ENCODE assay signal across 1 cellular context in genomic region chr15:74445816-74446763, GRCh38.
TF ChIP-seq lines count a peak whose summit lies in the region.

No MANE protein-coding gene starts in this region.

TF ChIP-seq in HepG2, 621 proteins besides CTCF, POLR2A, EP300 and RAD21 (continues in another document):
- no peak for TF ChIP-seq ZNF672 (CRISPR knock-in tag; IDR thresholded peaks at IDR 0.05)
- TF ChIP-seq ZNF562 (CRISPR knock-in tag; IDR thresholded peaks at IDR 0.05; ENCODE audit: borderline replicate concordance) = no peak
- TF ChIP-seq PHF20 (CRISPR knock-in tag; IDR thresholded peaks at IDR 0.05) = no peak
- TF ChIP-seq ZSCAN29 (CRISPR knock-in tag; conservative IDR thresholded peaks at IDR 0.05) = no peak
- TF ChIP-seq GATAD2A (CRISPR knock-in tag; IDR thresholded peaks at IDR 0.05) = peak; percentile 74
- no peak for TF ChIP-seq CHD4 (IDR thresholded peaks at IDR 0.05; ENCODE audit: borderline replicate concordance, low read length)
- 0 out of 2 replicates have a peak, but pooled peaks have one; percentile 43 for TF ChIP-seq MIXL1 (CRISPR knock-in tag; IDR thresholded peaks at IDR 0.05)
- TF ChIP-seq PAXIP1 (CRISPR knock-in tag; conservative IDR thresholded peaks at IDR 0.05) = peak; percentile 79
- TF ChIP-seq ZFAT (CRISPR knock-in tag; conservative IDR thresholded peaks at IDR 0.05) = no peak
- 0 out of 2 replicates have a peak, but pooled peaks have one; percentile 20 for TF ChIP-seq TCF7 (IDR thresholded peaks at IDR 0.05; ENCODE audit: low read depth)
- peak; percentile 64; the same call in 1 of the 2 replicates for TF ChIP-seq RXRB (CRISPR knock-in tag; IDR thresholded peaks at IDR 0.05; ENCODE audit: borderline replicate concordance)
- no peak for TF ChIP-seq NCOA1 (CRISPR knock-in tag; IDR thresholded peaks at IDR 0.05)
- peak; percentile 62 for TF ChIP-seq RARA (CRISPR knock-in tag; IDR thresholded peaks at IDR 0.05)
- TF ChIP-seq ZNF749 (CRISPR knock-in tag; IDR thresholded peaks at IDR 0.05; ENCODE audit: borderline replicate concordance) = no peak
- TF ChIP-seq ARID5B (CRISPR knock-in tag; IDR thresholded peaks at IDR 0.05) = peak; percentile 80
- no peak for TF ChIP-seq ZNF121 (CRISPR knock-in tag; IDR thresholded peaks at IDR 0.05)
- no peak for TF ChIP-seq ZNF781 (CRISPR knock-in tag; IDR thresholded peaks at IDR 0.05; ENCODE audit: borderline replicate concordance, not compliant biosample characterization)
- 0 out of 2 replicates have a peak, but pooled peaks have one; percentile 53 for TF ChIP-seq NFIC (IDR thresholded peaks at IDR 0.05; ENCODE audit: low read length)
- peak; percentile 36; the same call in 1 of the 2 replicates for TF ChIP-seq NR2F6 (IDR thresholded peaks at IDR 0.05)
- TF ChIP-seq NR2F6 (CRISPR knock-in tag; IDR thresholded peaks at IDR 0.05) = peak; percentile 39; the same call in 1 of the 2 replicates
- TF ChIP-seq FOXA3 (CRISPR knock-in tag; IDR thresholded peaks at IDR 0.05) = peak; percentile 80
- no peak for TF ChIP-seq UBTF (CRISPR knock-in tag; IDR thresholded peaks at IDR 0.05)
- TF ChIP-seq THRA (CRISPR knock-in tag; IDR thresholded peaks at IDR 0.05; ENCODE audit: borderline replicate concordance) = 0 out of 2 replicates have a peak, but pooled peaks have one; percentile 25
- peak; percentile 79 for TF ChIP-seq HNF4A (CRISPR knock-in tag; IDR thresholded peaks at IDR 0.05)
- no peak for TF ChIP-seq ZNF776 (CRISPR knock-in tag; IDR thresholded peaks at IDR 0.05)
- TF ChIP-seq RBM39 (IDR thresholded peaks at IDR 0.05; ENCODE audit: low read depth, low read length, poor library complexity, severe bottlenecking) = no peak
- no peak for TF ChIP-seq NFRKB (IDR thresholded peaks at IDR 0.05)
- TF ChIP-seq ZNF280D (CRISPR knock-in tag; IDR thresholded peaks at IDR 0.05) = no peak
- TF ChIP-seq NCOA2 (CRISPR knock-in tag; IDR thresholded peaks at IDR 0.05) = peak; percentile 69
- peak; percentile 26; the same call in 1 of the 2 replicates for TF ChIP-seq FOXJ3 (CRISPR knock-in tag; IDR thresholded peaks at IDR 0.05; ENCODE audit: borderline replicate concordance)
- no peak for TF ChIP-seq ZNF607 (CRISPR knock-in tag; IDR thresholded peaks at IDR 0.05; ENCODE audit: borderline replicate concordance)
- no peak for TF ChIP-seq SOX6 (IDR thresholded peaks at IDR 0.05)
- TF ChIP-seq SOX6 (CRISPR knock-in tag; IDR thresholded peaks at IDR 0.05) = peak; percentile 49; the same call in 1 of the 2 replicates
- TF ChIP-seq KDM2A (CRISPR knock-in tag; IDR thresholded peaks at IDR 0.05; ENCODE audit: borderline replicate concordance, low read depth) = no peak
- peak; percentile 73 for TF ChIP-seq ASH2L (IDR thresholded peaks at IDR 0.05; ENCODE audit: insufficient read length, low read depth, low read length)
- no peak for TF ChIP-seq ZNF512 (CRISPR knock-in tag; IDR thresholded peaks at IDR 0.05)
- no peak for TF ChIP-seq ZSCAN12 (CRISPR knock-in tag; IDR thresholded peaks at IDR 0.05)
- no peak for TF ChIP-seq MAFF (IDR thresholded peaks at IDR 0.05; ENCODE audit: low read depth, low read length)
- TF ChIP-seq KLF11 (CRISPR knock-in tag; IDR thresholded peaks at IDR 0.05) = no peak
- TF ChIP-seq MATR3 (CRISPR knock-in tag; IDR thresholded peaks at IDR 0.05) = no peak
- TF ChIP-seq ZNF709 (CRISPR knock-in tag; IDR thresholded peaks at IDR 0.05) = no peak
- TF ChIP-seq ZBTB39 (CRISPR knock-in tag; IDR thresholded peaks at IDR 0.05) = no peak
- no peak for TF ChIP-seq ZNF720 (CRISPR knock-in tag; IDR thresholded peaks at IDR 0.05)
- TF ChIP-seq ZNF362 (CRISPR knock-in tag; IDR thresholded peaks at IDR 0.05; ENCODE audit: borderline replicate concordance) = peak; percentile 64; the same call in 1 of the 2 replicates
- 0 out of 2 replicates have a peak, but pooled peaks have one; percentile 34 for TF ChIP-seq NKX3-1 (CRISPR knock-in tag; IDR thresholded peaks at IDR 0.05)
- no peak for TF ChIP-seq DDIT3 (CRISPR knock-in tag; IDR thresholded peaks at IDR 0.05)
- no peak for TF ChIP-seq SMAD3 (CRISPR knock-in tag; IDR thresholded peaks at IDR 0.05)
- TF ChIP-seq ZNF564 (CRISPR knock-in tag; IDR thresholded peaks at IDR 0.05) = no peak
